In the genomic region with DNA sequence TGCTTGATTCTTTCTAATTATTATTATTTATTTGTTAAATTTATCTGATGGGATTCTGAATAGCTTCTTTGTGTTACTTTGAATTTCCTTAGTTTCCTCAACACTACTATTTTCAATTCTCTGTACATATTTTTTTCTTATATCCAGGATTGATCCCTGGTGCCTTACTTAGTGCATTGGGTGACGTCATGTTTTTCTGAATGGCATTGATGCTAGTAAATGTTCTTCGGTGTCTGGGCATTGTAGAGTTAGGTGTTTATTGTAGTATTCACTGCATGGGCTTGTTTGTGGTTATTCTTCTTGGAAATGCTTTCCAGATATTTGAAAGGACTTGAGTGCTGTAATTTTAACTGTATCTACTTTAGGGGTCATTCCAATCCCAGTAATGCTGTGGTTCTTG, we compare ENCODE assay signal across 39 cellular contexts.
"Had no signal": no experiment of that assay in that cellular context is flagged by ENCODE, and none has a peak within 500 bp of the region (broad histone marks: within the 10 kb centered on the region; RNA-seq: fewer than 3 reads in every experiment).

No MANE protein-coding gene starts in this region.

- H3K27me3 ChIP-seq: adrenal gland, ascending aorta, body of pancreas, brain microvascular endothelial cell, breast epithelium, cardiac muscle cell had no signal

- H3K27ac ChIP-seq: adrenal gland, ascending aorta, body of pancreas, brain microvascular endothelial cell, breast epithelium, cardiac muscle cell had no signal

- H3K4me3 Mint-ChIP-seq: activated naive CD4-positive, alpha-beta T cell treated with anti-CD3 and anti-CD28 coated beads for 36 hours; activated naive CD4-positive, alpha-beta T cell treated with anti-CD3 and anti-CD28 coated beads, Interleukin-2, amount 10 ng/mL, durations not matched to agents 7 days and 5 days; activated naive CD4-positive, alpha-beta T cell treated with anti-CD3 and anti-CD28 coated beads, Interleukin-2, amount 50 U/mL, for 24 hours; activated naive CD8-positive, alpha-beta T cell; activated naive CD8-positive, alpha-beta T cell treated with anti-CD3 and anti-CD28 coated beads for 36 hours; activated naive CD8-positive, alpha-beta T cell treated with anti-CD3 and anti-CD28 coated beads, Interleukin-2, amount 10 ng/mL, durations not matched to agents 7 days and 5 days; activated naive CD8-positive, alpha-beta T cell treated with anti-CD3 and anti-CD28 coated beads, Interleukin-2, amount 50 U/mL, for 24 hours; activated T-cell treated with anti-CD3 and anti-CD28 coated beads, Interleukin-2, amount 50 U/mL, for 24 hours; activated T-cell treated with anti-CD3 and anti-CD28 coated beads, Interleukin-2, amount 50 U/mL, for 4 hours; activated T-cell treated with anti-CD3 and anti-CD28 coated beads, Interleukin-2, amount 50 U/mL, for 72 hours; activated T-helper 1 cell treated with anti-CD3 and anti-CD28 coated beads, Interleukin-12 subunit alpha, Interleukin-12 subunit beta, Interleukin-2, Interleukin-4 antibody, amounts not matched to agents 30 ng/mL and 10 ng/mL and 1 ng/mL, durations not matched to agents 14 hours and 24 hours and 36 hours; activated T-helper 17 cell treated with anti-CD3 and anti-CD28 coated beads, Interleukin-2, amount 50 U/mL, for 72 hours; brain; central memory CD8-positive, alpha-beta T cell had no signal

- H3K4me3 ChIP-seq: adrenal gland, ascending aorta, body of pancreas, breast epithelium, cardiac muscle cell had no signal

- H3K27me3 Mint-ChIP-seq: activated naive CD4-positive, alpha-beta T cell treated with anti-CD3 and anti-CD28 coated beads, Interleukin-2, amount 10 ng/mL, durations not matched to agents 7 days and 5 days; activated naive CD4-positive, alpha-beta T cell treated with anti-CD3 and anti-CD28 coated beads, Interleukin-2, amount 50 U/mL, for 24 hours; activated naive CD8-positive, alpha-beta T cell; activated naive CD8-positive, alpha-beta T cell treated with anti-CD3 and anti-CD28 coated beads for 36 hours; activated naive CD8-positive, alpha-beta T cell treated with anti-CD3 and anti-CD28 coated beads, Interleukin-2, amount 10 ng/mL, durations not matched to agents 7 days and 5 days; activated naive CD8-positive, alpha-beta T cell treated with anti-CD3 and anti-CD28 coated beads, Interleukin-2, amount 50 U/mL, for 24 hours; activated T-cell treated with anti-CD3 and anti-CD28 coated beads, Interleukin-2, amount 50 U/mL, for 24 hours; activated T-helper 17 cell treated with anti-CD3 and anti-CD28 coated beads, Interleukin-2, amount 50 U/mL, for 72 hours; brain; central memory CD8-positive, alpha-beta T cell had no signal

- H3K27ac Mint-ChIP-seq: activated naive CD4-positive, alpha-beta T cell treated with anti-CD3 and anti-CD28 coated beads for 36 hours; activated naive CD4-positive, alpha-beta T cell treated with anti-CD3 and anti-CD28 coated beads, Interleukin-2, amount 10 ng/mL, durations not matched to agents 7 days and 5 days; activated naive CD4-positive, alpha-beta T cell treated with anti-CD3 and anti-CD28 coated beads, Interleukin-2, amount 50 U/mL, for 24 hours; activated naive CD4-positive, alpha-beta T cell treated with anti-CD3 and anti-CD28 coated beads, Interleukin-2, amount 50 U/mL, for 72 hours; activated naive CD8-positive, alpha-beta T cell; activated naive CD8-positive, alpha-beta T cell treated with anti-CD3 and anti-CD28 coated beads for 36 hours; activated naive CD8-positive, alpha-beta T cell treated with anti-CD3 and anti-CD28 coated beads, Interleukin-2, amount 10 ng/mL, durations not matched to agents 7 days and 5 days; activated naive CD8-positive, alpha-beta T cell treated with anti-CD3 and anti-CD28 coated beads, Interleukin-2, amount 50 U/mL, for 24 hours; activated T-cell treated with anti-CD3 and anti-CD28 coated beads, Interleukin-2, amount 50 U/mL, for 24 hours; activated T-cell treated with anti-CD3 and anti-CD28 coated beads, Interleukin-2, amount 50 U/mL, for 72 hours; activated T-helper 1 cell treated with anti-CD3 and anti-CD28 coated beads, Interleukin-12 subunit alpha, Interleukin-12 subunit beta, Interleukin-2, Interleukin-4 antibody, amounts not matched to agents 30 ng/mL and 10 ng/mL and 1 ng/mL, durations not matched to agents 14 hours and 24 hours and 36 hours; activated T-helper 17 cell treated with anti-CD3 and anti-CD28 coated beads, Interleukin-2, amount 50 U/mL, for 72 hours; activated T-helper 2 cell treated with anti-CD3 and anti-CD28 coated beads, Interferon-gamma antibody, Interleukin-2, Interleukin-4, amounts not matched to agents 10 μg/mL and 5 μg/mL and 100 μg/mL, durations not matched to agents 14 hours and 24 hours and 36 hours; brain had no signal

- DNase-seq: activated effector memory CD4-positive, alpha-beta T cell treated with anti-CD3 and anti-CD28 coated beads, Interleukin-2, amount 50 U/mL, for 16 hours; activated effector memory CD4-positive, alpha-beta T cell treated with Interleukin-2 at 50 U/mL for 16 hours; activated gamma-delta T cell; activated gamma-delta T cell treated with Interleukin-2 at 50 U/mL for 16 hours; activated naive CD4-positive, alpha-beta T cell; activated naive CD4-positive, alpha-beta T cell treated with anti-CD3 and anti-CD28 coated beads for 36 hours; activated naive CD4-positive, alpha-beta T cell treated with anti-CD3 and anti-CD28 coated beads, Interleukin-2, amount 10 ng/mL, durations not matched to agents 7 days and 5 days; activated naive CD4-positive, alpha-beta T cell treated with anti-CD3 and anti-CD28 coated beads, Interleukin-2, amount 50 U/mL, for 16 hours; activated naive CD4-positive, alpha-beta T cell treated with Interleukin-2 at 50 U/mL for 16 hours; activated naive CD8-positive, alpha-beta T cell treated with anti-CD3 and anti-CD28 coated beads for 36 hours; activated naive CD8-positive, alpha-beta T cell treated with anti-CD3 and anti-CD28 coated beads, Interleukin-2, amount 10 ng/mL, durations not matched to agents 7 days and 5 days; activated naive CD8-positive, alpha-beta T cell treated with anti-CD3 and anti-CD28 coated beads, Interleukin-2, amount 50 U/mL, for 24 hours; activated T-cell treated with anti-CD3 and anti-CD28 coated beads, Interleukin-2, amount 50 U/mL, for 1 hour; activated T-cell treated with anti-CD3 and anti-CD28 coated beads, Interleukin-2, amount 50 U/mL, for 24 hours; activated T-cell treated with anti-CD3 and anti-CD28 coated beads, Interleukin-2, amount 50 U/mL, for 4 hours; activated T-cell treated with anti-CD3 and anti-CD28 coated beads, Interleukin-2, amount 50 U/mL, for 48 hours; activated T-cell treated with anti-CD3 and anti-CD28 coated beads, Interleukin-2, amount 50 U/mL, for 72 hours; adrenal gland; amniotic stem cell; amygdala; anterior cingulate cortex; aorta; body of pancreas; brain microvascular endothelial cell; caudate nucleus; central memory CD4-positive, alpha-beta T cell; cerebellar nuclear complex had no signal

- H3K9me3 ChIP-seq: adrenal gland, ascending aorta, body of pancreas had no signal

- H3K4me1 Mint-ChIP-seq: activated naive CD4-positive, alpha-beta T cell treated with anti-CD3 and anti-CD28 coated beads, Interleukin-2, amount 10 ng/mL, durations not matched to agents 7 days and 5 days; activated naive CD4-positive, alpha-beta T cell treated with anti-CD3 and anti-CD28 coated beads, Interleukin-2, amount 50 U/mL, for 24 hours; activated naive CD8-positive, alpha-beta T cell treated with anti-CD3 and anti-CD28 coated beads for 36 hours; activated naive CD8-positive, alpha-beta T cell treated with anti-CD3 and anti-CD28 coated beads, Interleukin-2, amount 10 ng/mL, durations not matched to agents 7 days and 5 days; activated naive CD8-positive, alpha-beta T cell treated with anti-CD3 and anti-CD28 coated beads, Interleukin-2, amount 50 U/mL, for 24 hours; activated T-helper 17 cell treated with anti-CD3 and anti-CD28 coated beads, Interleukin-2, amount 50 U/mL, for 72 hours; brain; central memory CD8-positive, alpha-beta T cell had no signal

- H3K36me3 ChIP-seq: adrenal gland, ascending aorta, brain microvascular endothelial cell, breast epithelium, cardiac muscle cell had no signal

- H3K9me3 Mint-ChIP-seq: activated naive CD4-positive, alpha-beta T cell treated with anti-CD3 and anti-CD28 coated beads, Interleukin-2, amount 10 ng/mL, durations not matched to agents 7 days and 5 days; activated naive CD4-positive, alpha-beta T cell treated with anti-CD3 and anti-CD28 coated beads, Interleukin-2, amount 50 U/mL, for 24 hours; activated T-helper 17 cell treated with anti-CD3 and anti-CD28 coated beads, Interleukin-2, amount 50 U/mL, for 72 hours had no signal

- H3K4me1 ChIP-seq: adrenal gland, ascending aorta, body of pancreas, breast epithelium had no signal

- FAIRE-seq: bronchial epithelial cell had no signal

- H3K36me3 Mint-ChIP-seq: activated naive CD4-positive, alpha-beta T cell treated with anti-CD3 and anti-CD28 coated beads, Interleukin-2, amount 10 ng/mL, durations not matched to agents 7 days and 5 days; activated naive CD4-positive, alpha-beta T cell treated with anti-CD3 and anti-CD28 coated beads, Interleukin-2, amount 50 U/mL, for 24 hours; activated naive CD4-positive, alpha-beta T cell treated with anti-CD3 and anti-CD28 coated beads, Interleukin-2, amount 50 U/mL, for 72 hours; activated naive CD8-positive, alpha-beta T cell; activated naive CD8-positive, alpha-beta T cell treated with anti-CD3 and anti-CD28 coated beads for 36 hours; activated naive CD8-positive, alpha-beta T cell treated with anti-CD3 and anti-CD28 coated beads, Interleukin-2, amount 10 ng/mL, durations not matched to agents 7 days and 5 days; brain had no signal

- ATAC-seq: activated naive CD4-positive, alpha-beta T cell treated with anti-CD3 and anti-CD28 coated beads, Interleukin-2, amount 50 U/mL, for 72 hours; activated naive CD8-positive, alpha-beta T cell treated with anti-CD3 and anti-CD28 coated beads, Interleukin-2, amount 50 U/mL, for 24 hours; activated T-cell treated with anti-CD3 and anti-CD28 coated beads, Interleukin-2, amount 50 U/mL, for 4 hours; activated T-cell treated with anti-CD3 and anti-CD28 coated beads, Interleukin-2, amount 50 U/mL, for 72 hours; activated T-helper 17 cell treated with anti-CD3 and anti-CD28 coated beads, Interleukin-2, amount 50 U/mL, for 72 hours; body of pancreas had no signal
